In the genomic region with DNA sequence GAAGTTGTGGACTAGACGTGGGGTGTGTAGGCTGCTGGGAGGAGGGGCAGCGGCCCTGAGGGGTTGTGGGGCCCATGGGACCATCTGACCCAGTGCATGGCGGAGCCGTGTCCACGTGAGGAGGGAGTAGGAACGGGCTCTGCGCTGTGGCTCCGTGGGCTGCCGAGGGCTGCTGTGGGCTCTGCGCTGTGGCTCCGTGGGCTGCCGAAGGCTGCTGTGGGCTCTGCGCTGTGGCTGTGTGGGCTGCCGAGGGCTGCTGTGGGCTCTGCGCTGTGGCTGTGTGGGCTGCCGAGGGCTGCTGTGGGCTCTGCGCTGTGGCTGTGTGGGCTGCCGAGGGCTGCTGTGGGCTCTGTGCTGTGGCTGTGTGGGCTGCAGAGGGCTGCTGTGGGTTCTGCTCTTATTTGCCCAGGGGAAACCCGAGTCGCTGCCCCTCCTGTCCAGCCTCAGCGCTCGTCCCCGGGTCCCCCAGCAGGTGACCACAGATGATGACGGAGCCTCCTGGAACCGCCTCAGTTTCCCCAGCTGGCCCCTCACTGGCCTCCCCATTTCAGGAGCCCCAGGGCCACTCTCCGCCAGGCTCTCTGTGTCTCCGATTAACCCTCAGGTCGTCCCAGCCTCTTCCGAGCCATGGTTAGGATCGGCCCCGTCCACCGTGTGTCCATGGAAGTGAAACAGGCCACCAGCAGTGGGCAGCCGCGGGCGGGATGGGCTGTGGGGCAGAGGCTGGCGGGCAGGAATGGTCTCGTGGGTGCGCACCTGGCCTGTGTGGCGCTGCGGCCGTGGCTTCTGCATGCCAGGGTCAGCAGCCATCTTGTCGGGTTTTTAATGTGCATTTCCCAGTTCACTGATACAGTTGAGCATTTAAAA, we compare ENCODE assay signal across 21 cellular contexts. TPM values are rescaled to one million over a fixed set of nuclear protein-coding genes. Genes with fewer than 3 reads are reported as not detected.
DNase-seq lines count a peak whose midpoint lies in the region; ATAC-seq and TF ChIP-seq lines count a peak whose summit lies in the region.
"Had no signal": no experiment of that assay in that cellular context is flagged by ENCODE, and none has a peak within 500 bp of the region (broad histone marks: within the 10 kb centered on the region; RNA-seq: fewer than 3 reads in every experiment).

No MANE protein-coding gene starts in this region.

- H3K79me2 ChIP-seq in fibroblast of lung (ENCODE audit: control insufficient read depth, insufficient read depth, low read length) (peaks cover 59% of the 10 kb centered on the region), trophoblast cell (ENCODE audit: control insufficient read depth, insufficient read depth, low read length, poor library complexity) (peaks cover 25% of the 10 kb centered on the region)

- H3K9ac ChIP-seq in fibroblast of lung (ENCODE audit: insufficient read depth, low read length), result peak overlapping the region; percentile 9
- no peak overlapping the region for H3K9ac ChIP-seq in trophoblast cell (ENCODE audit: low read length)

- H3K4ac ChIP-seq in trophoblast cell (ENCODE audit: low read depth, low read length), result peak overlapping the region; percentile 7

- TF ChIP-seq CTCF in right atrium auricular region (IDR thresholded peaks at IDR 0.05), result no peak
- no peak for TF ChIP-seq CTCF in fibroblast of lung (conservative IDR thresholded peaks at IDR 0.05 in 1 of 2, IDR thresholded peaks at IDR 0.05 in 1 of 2; ENCODE audit: low read depth in 1 of 2, low read length in 2 of 2)

- no peak overlapping the region for H3K4me3 ChIP-seq in right cardiac atrium (ENCODE audit: low read length)
- no peak overlapping the region for H3K4me3 ChIP-seq in right atrium auricular region
- H3K4me3 ChIP-seq in fibroblast of lung (replicated peaks in 1 of 4; ENCODE audit: control extremely low read depth in 1 of 4, insufficient read depth in 1 of 4, low read depth in 3 of 4, low read length in 4 of 4), result no peak overlapping the region
- no peak overlapping the region for H3K4me3 ChIP-seq in trophoblast cell (ENCODE audit: low read depth, low read length)
- H3K4me3 ChIP-seq in H7 (ENCODE audit: insufficient read depth, low read depth, low read length), result no peak overlapping the region
- H3K4me3 ChIP-seq: spleen, testis had no signal

- 90% methylated on average over 42 of the region's 42 CpGs for WGBS in right cardiac atrium
- WGBS in trophoblast cell (ENCODE audit: extremely low coverage, insufficient coverage, insufficient read length), result no CpG with 5 or more reads among the region's 42 CpGs

- no peak overlapping the region for H4K12ac ChIP-seq in trophoblast cell (ENCODE audit: low read depth, low read length)

- H4K91ac ChIP-seq in trophoblast cell (ENCODE audit: low read depth, low read length), result no peak overlapping the region

- H2AFZ ChIP-seq in fibroblast of lung (ENCODE audit: low read length) (no peak overlapping the region), trophoblast cell (ENCODE audit: insufficient read depth, low read length, poor library complexity) (no peak overlapping the region)

- H2BK5ac ChIP-seq in trophoblast cell (ENCODE audit: low read depth, low read length, poor library complexity), result no peak overlapping the region

- H3K27me3 ChIP-seq in right cardiac atrium (ENCODE audit: control insufficient read depth, insufficient read depth) (no peaks in the 10 kb centered on the region), right atrium auricular region (no peaks in the 10 kb centered on the region), fibroblast of lung (ENCODE audit: control insufficient read depth, insufficient read depth, low read length) (no peaks in the 10 kb centered on the region), trophoblast cell (ENCODE audit: insufficient read depth, low read length) (no peaks in the 10 kb centered on the region), H7 (ENCODE audit: control insufficient read depth, insufficient read depth, low read length) (no peaks in the 10 kb centered on the region)
- H3K27me3 ChIP-seq: spleen, testis had no signal

- H3K14ac ChIP-seq in trophoblast cell (ENCODE audit: low read length), result no peak overlapping the region

- no peaks in the 10 kb centered on the region for H3K9me3 ChIP-seq in right cardiac atrium (ENCODE audit: control insufficient read depth, low read length)
- no peaks in the 10 kb centered on the region for H3K9me3 ChIP-seq in right atrium auricular region
- H3K9me3 ChIP-seq in fibroblast of lung (ENCODE audit: control insufficient read depth, insufficient read depth, low read depth, low read length), result no peaks in the 10 kb centered on the region
- H3K9me3 ChIP-seq in trophoblast cell (ENCODE audit: insufficient read depth, low read depth, low read length), result peaks cover 6% of the 10 kb centered on the region
- H3K9me3 ChIP-seq: spleen, testis had no signal

- no peak for ATAC-seq in right cardiac atrium
- ATAC-seq: activated CD4-positive, alpha-beta T cell treated with anti-CD3 and anti-CD28 coated beads for 36 hours; activated CD8-positive, alpha-beta memory T cell treated with anti-CD3 and anti-CD28 coated beads, Interleukin-2, amount 10 ng/mL, durations not matched to agents 7 days and 5 days; activated T-helper 17 cell treated with anti-CD3 and anti-CD28 coated beads, Interleukin-2, amount 50 U/mL, for 72 hours had no signal

- no peak overlapping the region for H2AK5ac ChIP-seq in trophoblast cell (ENCODE audit: low read length)

- H4K20me1 ChIP-seq in fibroblast of lung (ENCODE audit: control insufficient read depth, extremely low read depth, insufficient read depth, low read length), result no peaks in the 10 kb centered on the region

- H3K36me3 ChIP-seq in right atrium auricular region, result peaks cover 6% of the 10 kb centered on the region
- peaks cover 4% of the 10 kb centered on the region for H3K36me3 ChIP-seq in fibroblast of lung (ENCODE audit: control insufficient read depth, insufficient read depth, low read length)
- peaks cover 38 to 51% of the 10 kb centered on the region in 2 experiments for H3K36me3 ChIP-seq in trophoblast cell (ENCODE audit: control insufficient read depth in 1 of 2, insufficient read depth in 2 of 2, low read length in 2 of 2)
- no peaks in the 10 kb centered on the region; the same call in none of the 2 replicates for H3K36me3 ChIP-seq in H7 (replicated peaks; ENCODE audit: control insufficient read depth, insufficient read depth, low read length)

- no peak overlapping the region for H3K27ac ChIP-seq in right cardiac atrium (ENCODE audit: low read length)
- H3K27ac ChIP-seq in right atrium auricular region, result peak overlapping the region in 1 of 2 donors; percentile 53
- H3K27ac ChIP-seq in fibroblast of lung (ENCODE audit: insufficient read depth, low read length), result peak overlapping the region; percentile 50
- H3K27ac ChIP-seq in trophoblast cell (ENCODE audit: low read depth, low read length), result no peak overlapping the region

- H3K4me1 ChIP-seq in right cardiac atrium (ENCODE audit: control insufficient read depth, insufficient read depth, low read length) (peaks cover 7% of the 10 kb centered on the region), right atrium auricular region (peaks cover 0 to 32% of the 10 kb centered on the region in 2 donors), fibroblast of lung (ENCODE audit: control insufficient read depth, extremely low read depth, insufficient read depth, low read length) (peaks cover 21% of the 10 kb centered on the region), trophoblast cell (ENCODE audit: control insufficient read depth in 1 of 2, insufficient read depth in 2 of 2, low read length in 2 of 2) (peaks cover 0 to 3% of the 10 kb centered on the region in 2 experiments)

- no peaks in the 10 kb centered on the region for H3K79me1 ChIP-seq in trophoblast cell (ENCODE audit: low read length)

- no peak overlapping the region for H2BK120ac ChIP-seq in trophoblast cell (ENCODE audit: insufficient read depth, low read length, poor library complexity)

- intact Hi-C loops in right cardiac atrium (cut with DNase I), result no loop called here

- H2BK12ac ChIP-seq in trophoblast cell (ENCODE audit: low read length), result no peak overlapping the region

- peak overlapping the region; percentile 83 for H3K4me2 ChIP-seq in fibroblast of lung (ENCODE audit: extremely low read depth, insufficient read depth, low read length)
- no peak overlapping the region for H3K4me2 ChIP-seq in trophoblast cell (ENCODE audit: low read length)

- H3K23ac ChIP-seq in trophoblast cell (ENCODE audit: low read length), result no peak overlapping the region

- DNase-seq in right cardiac atrium, result peak in 2 of 3 donors; percentile 53 to 58
- DNase-seq in right atrium auricular region (ENCODE audit: low spot score), result no peak
- no peak for DNase-seq in fibroblast of lung (ENCODE audit: low read depth in 2 of 2)
- peak in 1 of 2 donors; percentile 46 for DNase-seq in trophoblast cell
- no peak for DNase-seq in H7
- no peak for DNase-seq in 8988T
- DNase-seq in superior temporal gyrus (ENCODE audit: extremely low spot score), result no peak
- DNase-seq in NCI-H1436 (lab: John Stamatoyannopoulos, UW), result no peak
- DNase-seq: ACHN; activated CD4-positive, alpha-beta T cell treated with anti-CD3 and anti-CD28 coated beads for 36 hours; activated CD8-positive, alpha-beta memory T cell treated with anti-CD3 and anti-CD28 coated beads, Interleukin-2, amount 10 ng/mL, durations not matched to agents 7 days and 5 days; CD4-positive, CD25-positive, alpha-beta regulatory T cell; DMS53; kidney; NCI-H2171; NCI-H82; spleen; stimulated activated CD8-positive, alpha-beta memory T cell treated with anti-CD3 and anti-CD28 coated beads, Interleukin-4, amount 100 ng/mL, for 48 hours; testis had no signal

- H3K18ac ChIP-seq in trophoblast cell (ENCODE audit: low read length), result no peak overlapping the region

- no peak overlapping the region for H4K8ac ChIP-seq in trophoblast cell (ENCODE audit: low read depth, low read length)

RNA-seq across cellular contexts. Expression of a gene that starts 20.0 kb away (rescaled TPM):
- total RNA-seq in right cardiac atrium, result 10 to 100 TPM; 25.0 to 28.6 (median 26.4) TPM
- 30.1 TPM for polyA plus RNA-seq in right cardiac atrium
- total RNA-seq in right atrium auricular region, result 10 to 100 TPM; 17.9 to 22.6 TPM
- total RNA-seq in fibroblast of lung, result 27.1 and 30.0 TPM in 2 replicates
- polyA plus RNA-seq in fibroblast of lung, result 24.8 and 25.6 TPM in 2 replicates
- 21.9 and 25.8 TPM in 2 replicates for polyA plus RNA-seq in fibroblast of lung (2012)
- polyA minus RNA-seq in fibroblast of lung (ENCODE audit: low replicate concordance), result 42.8 and 80.2 TPM in 2 replicates
- polyA plus RNA-seq in trophoblast cell (2013), result 63.6 and 66.1 TPM in 2 replicates
- total RNA-seq in H7 (2014; rRNA removed; shearing (Covaris generic)), result 53.6 and 57.9 TPM in 2 replicates

RNA-seq across cellular contexts. Expression of a gene that starts 36.6 kb away (rescaled TPM):
- total RNA-seq in right cardiac atrium (10 to 100 TPM; 13.7 to 19.5 (median 16.9) TPM), right atrium auricular region (10 to 100 TPM in 1 of 2 donors, 1 to 10 TPM in 1; 10.0 to 12.0 TPM), fibroblast of lung (3.9 and 5.1 TPM in 2 replicates)
- polyA plus RNA-seq in right cardiac atrium (10.6 TPM), fibroblast of lung (0.42 and 0.62 TPM in 2 replicates)
- polyA plus RNA-seq in fibroblast of lung (2012), result 0.99 and 1.1 TPM in 2 replicates
- 0.30 and 0.35 TPM in 2 replicates for polyA minus RNA-seq in fibroblast of lung (ENCODE audit: low replicate concordance)
- polyA plus RNA-seq in trophoblast cell (2013), result 1.8 and 2.1 TPM in 2 replicates
- 2.0 and 4.1 TPM in 2 replicates for total RNA-seq in H7 (2014; rRNA removed; shearing (Covaris generic))
- total RNA-seq: SK-MEL-5 had no signal

RNA-seq across cellular contexts. Expression of a gene that starts 51.3 kb away (rescaled TPM):
- total RNA-seq in right cardiac atrium (1 to 10 TPM; 4.0 to 6.0 (median 4.7) TPM), right atrium auricular region (1 to 10 TPM; 3.2 to 3.6 TPM), fibroblast of lung (13.4 and 14.4 TPM in 2 replicates)
- polyA plus RNA-seq in right cardiac atrium (3.8 TPM), fibroblast of lung (8.6 and 9.6 TPM in 2 replicates)
- polyA plus RNA-seq in fibroblast of lung (2012), result 16.7 and 19.1 TPM in 2 replicates
- polyA minus RNA-seq in fibroblast of lung (ENCODE audit: low replicate concordance), result 8.2 and 19.7 TPM in 2 replicates
- polyA plus RNA-seq in trophoblast cell (2013), result 5.2 and 5.5 TPM in 2 replicates
- 12.6 and 18.2 TPM in 2 replicates for total RNA-seq in H7 (2014; rRNA removed; shearing (Covaris generic))

RNA-seq across cellular contexts. Expression of a gene that starts 51.5 kb away (rescaled TPM):
- total RNA-seq in right cardiac atrium, result 100 to 1,000 TPM; 689 to 911 (median 734) TPM
- 1,352 TPM for polyA plus RNA-seq in right cardiac atrium
- total RNA-seq in right atrium auricular region, result 100 to 1,000 TPM in 1 of 2 donors, 10 to 100 TPM in 1; 85.1 to 265 TPM
- total RNA-seq in fibroblast of lung, result 204 and 257 TPM in 2 replicates
- 356 and 367 TPM in 2 replicates for polyA plus RNA-seq in fibroblast of lung
- 848 and 872 TPM in 2 replicates for polyA plus RNA-seq in fibroblast of lung (2012)
- polyA minus RNA-seq in fibroblast of lung (ENCODE audit: low replicate concordance), result 25.8 and 82.6 TPM in 2 replicates
- polyA plus RNA-seq in trophoblast cell (2013), result 783 and 790 TPM in 2 replicates
- 410 and 452 TPM in 2 replicates for total RNA-seq in H7 (2014; rRNA removed; shearing (Covaris generic))

Comparison
In these comparisons a context has a peak if more than half of its experiments do, and no peak if none do; other contexts are left out.
1. DNase-seq: peak in right cardiac atrium (2 of 3); none in right atrium auricular region (single experiment), fibroblast of lung (0 of 2), H7 (single experiment), 8988T (single experiment), superior temporal gyrus (single experiment) and NCI-H1436 (single experiment).